Comparison of ENCODE assay signal across 20 cellular contexts in the genomic region with DNA sequence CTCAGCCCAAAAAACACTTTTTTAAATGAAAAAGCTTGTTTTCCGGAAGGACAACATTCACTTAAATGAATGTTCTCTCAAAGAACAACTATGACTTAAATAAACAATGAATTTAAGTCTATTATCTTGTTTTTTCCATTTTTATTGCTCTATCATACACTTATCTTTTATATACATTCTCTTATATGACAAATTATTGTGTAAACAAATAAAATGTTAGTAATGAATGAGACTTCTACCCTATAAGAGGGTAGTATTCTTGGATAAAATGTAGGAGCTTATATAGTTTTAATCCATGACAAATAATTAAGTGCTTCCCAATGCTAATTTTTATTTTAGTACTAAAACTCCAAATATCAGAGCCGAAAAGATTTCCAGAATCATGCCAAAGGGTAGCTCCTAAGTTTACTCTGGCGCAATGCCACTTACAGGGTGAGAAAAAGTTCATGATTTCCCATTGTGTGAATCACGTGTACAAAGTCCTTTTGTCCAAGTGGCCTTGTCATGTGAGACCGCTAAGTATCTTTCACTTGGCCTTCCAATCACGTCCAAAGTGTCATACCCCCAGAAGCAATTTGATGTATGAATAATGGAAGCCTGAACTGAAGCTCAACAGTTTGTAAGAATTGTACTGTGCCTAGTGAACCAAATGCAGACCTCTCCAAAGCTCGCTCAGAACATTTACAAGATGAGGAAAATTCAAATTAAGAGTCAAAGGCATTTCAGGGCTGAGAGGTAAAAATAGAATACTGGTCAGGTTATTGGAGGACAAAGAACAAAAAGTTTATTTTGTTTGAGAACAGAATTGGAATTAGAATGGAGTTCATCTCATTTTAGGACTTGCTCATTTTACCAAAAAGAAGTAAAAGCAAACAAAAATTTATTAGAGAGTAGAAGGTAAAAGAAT. TPM values are rescaled to one million over a fixed set of nuclear protein-coding genes. Genes with fewer than 3 reads are reported as not detected.
A peak's percentile ranks its signal among the peaks of the same experiment; 100 is the strongest.
DNase-seq lines count a peak whose midpoint lies in the region; ATAC-seq, FAIRE-seq and TF ChIP-seq lines count a peak whose summit lies in the region.
"Had no signal": no experiment of that assay in that cellular context is flagged by ENCODE, and none has a peak within 500 bp of the region (broad histone marks: within the 10 kb centered on the region; RNA-seq: fewer than 3 reads in every experiment).

No MANE protein-coding gene starts in this region.

- H3K27me3 ChIP-seq in liver (ENCODE audit: control insufficient read depth in 4 of 4, insufficient read depth in 4 of 4, low read length in 3 of 4) (no peaks in the 10 kb centered on the region), HepG2 (ENCODE audit: control insufficient read depth in 1 of 2, insufficient read depth in 2 of 2, low read length in 2 of 2) (no peaks in the 10 kb centered on the region), esophagus muscularis mucosa (no peaks in the 10 kb centered on the region), left lung (no peaks in the 10 kb centered on the region)

- peaks cover 0 to 5% (median 0%) of the 10 kb centered on the region in 4 donors for H3K9me3 ChIP-seq in liver (ENCODE audit: control insufficient read depth in 4 of 4, low read length in 3 of 4)
- H3K9me3 ChIP-seq in HepG2 (ENCODE audit: low read length) = no peaks in the 10 kb centered on the region
- H3K9me3 ChIP-seq in esophagus muscularis mucosa = peaks cover 0 to 3% (median 0%) of the 10 kb centered on the region in 4 donors
- no peaks in the 10 kb centered on the region for H3K9me3 ChIP-seq in left lung

- FAIRE-seq in HepG2 (lab: Jason Lieb, UNC) = no peak
- FAIRE-seq: GM12891 had no signal

- TF ChIP-seq CTCF in liver (IDR thresholded peaks at IDR 0.05; ENCODE audit: low read depth, low read length, missing input control) (no peak), HepG2 (CRISPR knock-in tag; IDR thresholded peaks at IDR 0.05) (no peak), esophagus muscularis mucosa (IDR thresholded peaks at IDR 0.05) (no peak), left lung (IDR thresholded peaks at IDR 0.05) (no peak)

- DNase-seq in HepG2 (ENCODE audit: low spot score) (no peak), esophagus muscularis mucosa (ENCODE audit: extremely low spot score) (no peak), left lung (no peak)
- no peak for DNase-seq in activated naive CD4-positive, alpha-beta T cell treated with Interleukin-2 at 50 U/mL for 16 hours
- DNase-seq in activated CD4-positive, CD25-positive, alpha-beta regulatory T cell (lab: John Stamatoyannopoulos, UW) = no peak
- DNase-seq: activated B cell treated with CpG ODN at 0.5 μM for 24 hours; activated CD8-positive, alpha-beta memory T cell treated with anti-CD3 and anti-CD28 coated beads, Interleukin-2, amount 10 ng/mL, durations not matched to agents 7 days and 5 days; CD8-positive, alpha-beta T cell; effector memory CD4-positive, alpha-beta T cell; head of caudate nucleus; naive B cell; NCI-H1417; NCI-H446; stimulated activated CD4-positive, alpha-beta T cell treated with anti-CD3 and anti-CD28 coated beads, Interleukin-2, amount 100 ng/mL, for 24 hours had no signal

- BruUV-seq in HepG2 (replicated peaks; lab: Mats Ljungman, UMichigan) = no TSS peak

- CTCF ChIA-PET in HepG2 (lab: Yijun Ruan, JAX; ENCODE audit: low intra/inter-chr PET ratio, low total read pairs) = no interaction called here

- H3K4me3 ChIP-seq in liver (ENCODE audit: low read depth in 1 of 3, low read length in 3 of 3) (no peak overlapping the region), HepG2 (replicated peaks in 1 of 3; ENCODE audit: insufficient read depth in 1 of 3, low read depth in 2 of 3, low read length in 3 of 3) (no peak overlapping the region), esophagus muscularis mucosa (no peak overlapping the region), left lung (no peak overlapping the region)

- no peak for ATAC-seq in HepG2
- ATAC-seq in left lung = peak; percentile 40
- no peak for ATAC-seq in GM19395 (IDR thresholded peaks at IDR 0.05; ENCODE audit: unreplicated experiment)
- no peak for ATAC-seq in GM21576 (IDR thresholded peaks at IDR 0.05; ENCODE audit: unreplicated experiment)
- ATAC-seq: activated CD8-positive, alpha-beta memory T cell treated with anti-CD3 and anti-CD28 coated beads, Interleukin-2, amount 10 ng/mL, durations not matched to agents 7 days and 5 days; CD8-positive, alpha-beta T cell; Panc1 had no signal

- peak; percentile 11 to 16 for TF ChIP-seq RAD21 in liver (IDR thresholded peaks at IDR 0.05)
- no peak for TF ChIP-seq RAD21 in HepG2 (CRISPR knock-in tag; IDR thresholded peaks at IDR 0.05)

- intact Hi-C loops in HepG2 (cut with micrococcal nuclease; ENCODE audit: unreplicated experiment) = no loop called here
- intact Hi-C loops in esophagus muscularis mucosa (cut with DNase I) = no loop called here
- intact Hi-C loops in left lung (cut with DNase I) = no loop called here

- H3K9ac ChIP-seq in liver (ENCODE audit: low read depth in 1 of 2, low read length in 2 of 2) = no peak overlapping the region
- H3K9ac ChIP-seq in HepG2 (ENCODE audit: insufficient read depth, low read depth, low read length) = no peak overlapping the region

- TF ChIP-seq POLR2A in HepG2 (IDR thresholded peaks at IDR 0.05; ENCODE audit: insufficient read depth in 1 of 2, low read depth in 2 of 2, low read length in 2 of 2) = no peak
- TF ChIP-seq POLR2A in esophagus muscularis mucosa (IDR thresholded peaks at IDR 0.05; ENCODE audit: low read depth) = no peak

- POLR2A ChIA-PET in HepG2 (lab: Yijun Ruan, JAX) = no interaction called here

- H3K27ac ChIP-seq in liver (ENCODE audit: low read depth in 1 of 2, low read length in 2 of 2) (no peak overlapping the region), HepG2 (ENCODE audit: extremely low read length, insufficient read depth, low read length) (no peak overlapping the region), esophagus muscularis mucosa (replicated peaks in 1 of 4) (peak overlapping the region; percentile 60 to 73 (median 68)), left lung (no peak overlapping the region)

- 59% methylated on average over 7 of the region's 7 CpGs for WGBS in liver
- WGBS in HepG2 (ENCODE audit: low lambda C conversion rate) = 10% methylated on average over 7 of the region's 7 CpGs
- 55% methylated on average over 7 of the region's 7 CpGs for WGBS in esophagus muscularis mucosa

- H3K79me2 ChIP-seq in HepG2 (ENCODE audit: insufficient read depth, low read length) = no peaks in the 10 kb centered on the region

- no peak for TF ChIP-seq EP300 in HepG2 (IDR thresholded peaks at IDR 0.05; ENCODE audit: low read depth in 2 of 2, low read length in 2 of 2)
- no peak for TF ChIP-seq EP300 in HepG2 (CRISPR knock-in tag; IDR thresholded peaks at IDR 0.05; ENCODE audit: borderline replicate concordance)
- no peak for TF ChIP-seq EP300 in esophagus muscularis mucosa (IDR thresholded peaks at IDR 0.05)

- no peaks in the 10 kb centered on the region for H3K4me1 ChIP-seq in liver (ENCODE audit: control insufficient read depth in 4 of 4, insufficient read depth in 4 of 4, low read length in 3 of 4)
- no peaks in the 10 kb centered on the region for H3K4me1 ChIP-seq in HepG2 (ENCODE audit: insufficient read depth, low read length)
- peaks cover 12 to 27% (median 25%) of the 10 kb centered on the region in 4 donors for H3K4me1 ChIP-seq in esophagus muscularis mucosa
- no peaks in the 10 kb centered on the region for H3K4me1 ChIP-seq in left lung

- H2AFZ ChIP-seq in HepG2 (ENCODE audit: low read length) = no peak overlapping the region

- H3K36me3 ChIP-seq in liver (ENCODE audit: control insufficient read depth in 4 of 4, insufficient read depth in 3 of 4, low read depth in 1 of 4, low read length in 3 of 4) (no peaks in the 10 kb centered on the region), HepG2 (replicated peaks in 1 of 2; ENCODE audit: control insufficient read depth in 1 of 2, insufficient read depth in 2 of 2, low read length in 2 of 2) (no peaks in the 10 kb centered on the region), esophagus muscularis mucosa (no peaks in the 10 kb centered on the region), left lung (no peaks in the 10 kb centered on the region)

- no peaks in the 10 kb centered on the region for H4K20me1 ChIP-seq in HepG2 (ENCODE audit: insufficient read depth, low read length)

- in situ Hi-C loops in HepG2 (cut with HindIII; ENCODE audit: extremely low pct_ligation_motif_present, low pct_unique_long_range_greater_than_20kb) = no loop called here

- H3K4me2 ChIP-seq in HepG2 (ENCODE audit: low read depth, low read length) = no peak overlapping the region

TF ChIP-seq in liver, 16 proteins besides CTCF, POLR2A, EP300 and RAD21 (continues in another document):
- peak; percentile 21 for TF ChIP-seq SP1 (IDR thresholded peaks at IDR 0.05)

RNA-seq across cellular contexts. Expression of a gene that starts 56.6 kb away (rescaled TPM):
- total RNA-seq in liver (10 to 100 TPM in 1 of 2 donors, 1 to 10 TPM in 1; 2.3 to 21.3 TPM), HepG2 (2016; rRNA removed; fragmentation: Illumina TruSeq; extraction: Trizol) (not detected in 2 replicates), esophagus muscularis mucosa (10 to 100 TPM; 39.5 to 91.7 (median 58.8) TPM), left lung (10 to 100 TPM; 52.5 to 75.3 TPM)
- polyA plus RNA-seq in liver (10 to 100 TPM in 1 of 2 donors, 1 to 10 TPM in 1; 8.9 to 17.9 TPM), HepG2 (2011; rRNA removed) (not detected in 2 replicates)
- not detected in 2 replicates for total RNA-seq in HepG2 (2016; cell fraction: cytosol; rRNA removed; fragmentation: Illumina TruSeq; extraction: Trizol; ENCODE audit: low read depth)
- not detected in 2 replicates for total RNA-seq in HepG2 (2016; cell fraction: insoluble cytoplasmic fraction; rRNA removed; fragmentation: Illumina TruSeq; extraction: Trizol)
- total RNA-seq in HepG2 (2016; cell fraction: membrane; rRNA removed; fragmentation: Illumina TruSeq; extraction: Trizol) = not detected in 2 replicates
- not detected in 2 replicates for total RNA-seq in HepG2 (2016; cell fraction: nucleus; rRNA removed; fragmentation: Illumina TruSeq; extraction: Trizol)
- not detected in 2 replicates for polyA plus RNA-seq in HepG2 (2011; cell fraction: cytosol; rRNA removed)
- not detected in 2 replicates for polyA plus RNA-seq in HepG2 (2011; cell fraction: nucleus; rRNA removed)
- not detected in 2 replicates for polyA plus RNA-seq in HepG2 (2012)
- polyA plus RNA-seq in HepG2 (2016; cell fraction: cytosol; fragmentation: Illumina TruSeq; extraction: Trizol; ENCODE audit: low read depth) = not detected in 2 replicates
- polyA plus RNA-seq in HepG2 (2016; cell fraction: insoluble cytoplasmic fraction; fragmentation: Illumina TruSeq; extraction: Trizol; ENCODE audit: low read depth) = not detected in 2 replicates
- polyA plus RNA-seq in HepG2 (2016; cell fraction: membrane; fragmentation: Illumina TruSeq; extraction: Trizol; ENCODE audit: low read depth) = not detected in 2 replicates
- polyA plus RNA-seq in HepG2 (2016; cell fraction: nucleus; fragmentation: Illumina TruSeq; extraction: Trizol; ENCODE audit: insufficient read depth, low read depth) = not detected in 2 replicates
- polyA minus RNA-seq in HepG2 (2011; rRNA and poly(A)+ RNA removed; ENCODE audit: low replicate concordance) = not detected in 2 replicates
- not detected in 2 replicates for polyA minus RNA-seq in HepG2 (2011; cell fraction: cytosol; rRNA and poly(A)+ RNA removed)
- not detected in 2 replicates for polyA minus RNA-seq in HepG2 (2011; cell fraction: nucleus; rRNA and poly(A)+ RNA removed)
- total RNA-seq: G401 had no signal

Comparison
In these comparisons a context has a peak if more than half of its experiments do, and no peak if none do; other contexts are left out.
1. H3K27ac ChIP-seq: peak in esophagus muscularis mucosa (4 of 4); none in liver (0 of 2), HepG2 (single experiment) and left lung (0 of 2).